10 cellular contexts compared by ENCODE assay signal in genomic region chr16:76976101-76976500, GRCh38.
DNase-seq lines count a peak whose midpoint lies in the region; ATAC-seq and TF ChIP-seq lines count a peak whose summit lies in the region.
"Had no signal": no experiment of that assay in that cellular context is flagged by ENCODE, and none has a peak within 500 bp of the region (broad histone marks: within the 10 kb centered on the region; RNA-seq: fewer than 3 reads in every experiment).

No MANE protein-coding gene starts in this region.

- H3K4me3 ChIP-seq in GM06990 (replicated peaks; ENCODE audit: low read depth, low read length) (no peak overlapping the region), Caco-2 (ENCODE audit: low read depth, low read length) (no peak overlapping the region)

- POLR2A ChIA-PET in Caco-2 (lab: Charles Lee) = no interaction called here

- H3K27me3 ChIP-seq in GM06990 (replicated peaks; ENCODE audit: control insufficient read depth, insufficient read depth, low read length) (no peaks in the 10 kb centered on the region; the same call in 1 of the 2 replicates), Caco-2 (replicated peaks; ENCODE audit: control insufficient read depth, insufficient read depth, low read length) (no peaks in the 10 kb centered on the region)

- TF ChIP-seq CTCF in GM06990 (IDR thresholded peaks at IDR 0.05; ENCODE audit: insufficient read depth, low read length, poor library complexity, severe bottlenecking) (no peak), Caco-2 (IDR thresholded peaks at IDR 0.05; ENCODE audit: insufficient read depth in 1 of 2, low read depth in 1 of 2, low read length in 1 of 2, severe bottlenecking in 1 of 2, unreplicated experiment in 1 of 2) (no peak)

- intact Hi-C loops in Caco-2 (cut with micrococcal nuclease; ENCODE audit: unreplicated experiment) = no loop called here

- BruUV-seq in Caco-2 (replicated peaks; lab: Mats Ljungman, UMichigan) = no TSS peak

- H3K36me3 Mint-ChIP-seq in Caco-2 (ENCODE audit: insufficient read depth, unreplicated experiment) = no peaks in the 10 kb centered on the region

- H3K27ac Mint-ChIP-seq in Caco-2 (ENCODE audit: unreplicated experiment) = no peak overlapping the region
- H3K27ac Mint-ChIP-seq: activated T-cell treated with anti-CD3 and anti-CD28 coated beads, Interleukin-2, amount 50 U/mL, for 24 hours; nephron progenitor cell had no signal

- no peaks in the 10 kb centered on the region for H3K9me3 ChIP-seq in Caco-2

- no peaks in the 10 kb centered on the region for H3K36me3 ChIP-seq in GM06990 (ENCODE audit: control insufficient read depth, insufficient read depth, low read length)
- no peaks in the 10 kb centered on the region for H3K36me3 ChIP-seq in Caco-2 (ENCODE audit: control insufficient read depth, insufficient read depth, low read length)

- H3K4me1 Mint-ChIP-seq in Caco-2 (ENCODE audit: low read depth, unreplicated experiment) = no peaks in the 10 kb centered on the region
- H3K4me1 Mint-ChIP-seq: nephron progenitor cell had no signal

- DNase-seq in GM06990 (ENCODE audit: extremely low read depth, insufficient read length) = peak; percentile 19
- DNase-seq in GDM1 (lab: John Stamatoyannopoulos, UW) = no peak
- DNase-seq in Caco-2 = no peak
- no peak for DNase-seq in OCI-M1 (lab: John Stamatoyannopoulos, UW)
- no peak for DNase-seq in stimulated activated CD4-positive, alpha-beta T cell treated with anti-CD3 and anti-CD28 coated beads, Interleukin-1b, Interleukin-23, amount 100 ng/mL, for 48 hours
- DNase-seq: activated T-cell treated with anti-CD3 and anti-CD28 coated beads, Interleukin-2, amount 50 U/mL, for 24 hours; nephron progenitor cell had no signal

- H3K4me3 Mint-ChIP-seq in Caco-2 (ENCODE audit: unreplicated experiment) = no peak overlapping the region
- H3K4me3 Mint-ChIP-seq: activated T-cell treated with anti-CD3 and anti-CD28 coated beads, Interleukin-2, amount 50 U/mL, for 24 hours; nephron progenitor cell had no signal

- H3K9me3 Mint-ChIP-seq in Caco-2 (ENCODE audit: unreplicated experiment) = no peaks in the 10 kb centered on the region
- H3K9me3 Mint-ChIP-seq: activated T-cell treated with anti-CD3 and anti-CD28 coated beads, Interleukin-2, amount 50 U/mL, for 24 hours; nephron progenitor cell had no signal

- ATAC-seq in GM19025 (IDR thresholded peaks at IDR 0.05; ENCODE audit: low read depth, unreplicated experiment) (peak; percentile 80), HG02763 (IDR thresholded peaks at IDR 0.05; ENCODE audit: unreplicated experiment) (peak; percentile 96), HG03520 (IDR thresholded peaks at IDR 0.05; ENCODE audit: unreplicated experiment) (peak; percentile 89)

- CTCF ChIA-PET in Caco-2 (lab: Charles Lee) = no interaction called here

- H3K27me3 Mint-ChIP-seq in Caco-2 (ENCODE audit: insufficient read depth, unreplicated experiment) = peaks cover 7% of the 10 kb centered on the region

- H3K4me1 ChIP-seq in Caco-2 = no peaks in the 10 kb centered on the region
